ENCODE assay signal across 1 cellular context in the genomic region with DNA sequence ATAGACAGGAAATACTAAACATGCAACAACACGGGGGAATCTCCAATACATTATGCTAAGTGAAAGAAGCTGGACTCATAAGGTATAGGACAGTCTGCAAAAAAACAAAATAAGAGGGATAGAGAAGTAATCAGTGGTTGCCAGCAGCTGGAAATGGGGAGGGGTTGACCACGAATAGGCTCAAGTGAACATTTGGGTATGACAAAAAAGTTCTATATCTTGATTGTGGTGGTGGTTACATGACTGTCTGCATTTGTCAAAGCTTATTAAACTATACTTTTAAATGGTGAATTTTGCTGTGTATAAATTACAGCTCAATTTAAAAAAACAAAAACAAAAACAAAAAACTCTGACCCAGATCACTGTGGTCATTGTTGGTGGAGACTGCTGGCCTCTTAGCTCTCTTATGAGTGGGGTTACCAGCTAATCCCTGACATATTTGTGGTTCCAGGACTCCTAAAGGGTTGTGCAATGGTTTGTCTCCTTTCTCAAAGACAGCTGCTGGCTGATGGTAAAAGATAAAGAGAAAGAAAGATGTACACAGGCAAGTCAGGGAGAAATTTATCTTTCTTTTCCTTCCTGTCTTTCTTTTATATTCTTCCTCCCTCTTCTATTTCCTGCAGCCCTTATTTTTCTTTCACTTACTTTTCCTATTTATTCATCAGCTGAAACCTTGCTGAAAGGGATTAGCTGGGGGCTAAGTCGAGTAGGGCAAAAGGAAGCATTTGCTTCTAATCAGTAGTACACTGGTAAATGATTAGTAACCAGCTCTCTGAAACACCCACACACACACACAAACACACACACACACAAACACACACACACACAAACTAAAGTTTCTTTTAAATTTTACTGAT.
TF ChIP-seq lines count a peak whose summit lies in the region.

No MANE protein-coding gene starts in this region.

TF ChIP-seq in K562, 482 proteins besides CTCF, POLR2A, EP300 and RAD21 (continued from another document and continues in another):
- TF ChIP-seq, protein P1, sequence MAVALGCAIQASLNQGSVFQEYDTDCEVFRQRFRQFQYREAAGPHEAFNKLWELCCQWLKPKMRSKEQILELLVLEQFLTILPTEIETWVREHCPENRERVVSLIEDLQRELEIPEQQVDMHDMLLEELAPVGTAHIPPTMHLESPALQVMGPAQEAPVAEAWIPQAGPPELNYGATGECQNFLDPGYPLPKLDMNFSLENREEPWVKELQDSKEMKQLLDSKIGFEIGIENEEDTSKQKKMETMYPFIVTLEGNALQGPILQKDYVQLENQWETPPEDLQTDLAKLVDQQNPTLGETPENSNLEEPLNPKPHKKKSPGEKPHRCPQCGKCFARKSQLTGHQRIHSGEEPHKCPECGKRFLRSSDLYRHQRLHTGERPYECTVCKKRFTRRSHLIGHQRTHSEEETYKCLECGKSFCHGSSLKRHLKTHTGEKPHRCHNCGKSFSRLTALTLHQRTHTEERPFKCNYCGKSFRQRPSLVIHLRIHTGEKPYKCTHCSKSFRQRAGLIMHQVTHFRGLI (CRISPR knock-in tag; IDR thresholded peaks at IDR 0.05) = no peak
- 0 out of 2 replicates have a peak, but pooled peaks have one; percentile 39 for TF ChIP-seq ZNF766 (CRISPR knock-in tag; conservative IDR thresholded peaks at IDR 0.05)
- TF ChIP-seq C11orf30 (IDR thresholded peaks at IDR 0.05; ENCODE audit: low read depth) = no peak
- no peak for TF ChIP-seq ATF4 (CRISPR knock-in tag; IDR thresholded peaks at IDR 0.05)
- TF ChIP-seq RBM22 (IDR thresholded peaks at IDR 0.05; ENCODE audit: low read depth, low read length, poor library complexity, severe bottlenecking) = no peak
- no peak for TF ChIP-seq ZNF740 (CRISPR knock-in tag; IDR thresholded peaks at IDR 0.05)
- TF ChIP-seq ZNF740 (tag; IDR thresholded peaks at IDR 0.05) = no peak
- TF ChIP-seq MECOM (CRISPR knock-in tag; IDR thresholded peaks at IDR 0.05) = no peak
- TF ChIP-seq TSC22D4 (tag; IDR thresholded peaks at IDR 0.05) = no peak
- peak; percentile 77 for TF ChIP-seq SMARCA4 (IDR thresholded peaks at IDR 0.05)
- TF ChIP-seq GATA2 (CRISPR knock-in tag; IDR thresholded peaks at IDR 0.05) = peak; percentile 90
- TF ChIP-seq CBX8 (IDR thresholded peaks at IDR 0.05; ENCODE audit: borderline replicate concordance, extremely low read depth, low read depth, low read length, poor library complexity, severe bottlenecking) = no peak
- TF ChIP-seq MGA (IDR thresholded peaks at IDR 0.05) = no peak
- TF ChIP-seq SMARCA5 (IDR thresholded peaks at IDR 0.05) = no peak
- TF ChIP-seq MEIS2 (IDR thresholded peaks at IDR 0.05; ENCODE audit: partially characterized antibody) = peak; percentile 79
- TF ChIP-seq ARID1B (IDR thresholded peaks at IDR 0.05) = peak; percentile 86
- TF ChIP-seq, protein P2, sequence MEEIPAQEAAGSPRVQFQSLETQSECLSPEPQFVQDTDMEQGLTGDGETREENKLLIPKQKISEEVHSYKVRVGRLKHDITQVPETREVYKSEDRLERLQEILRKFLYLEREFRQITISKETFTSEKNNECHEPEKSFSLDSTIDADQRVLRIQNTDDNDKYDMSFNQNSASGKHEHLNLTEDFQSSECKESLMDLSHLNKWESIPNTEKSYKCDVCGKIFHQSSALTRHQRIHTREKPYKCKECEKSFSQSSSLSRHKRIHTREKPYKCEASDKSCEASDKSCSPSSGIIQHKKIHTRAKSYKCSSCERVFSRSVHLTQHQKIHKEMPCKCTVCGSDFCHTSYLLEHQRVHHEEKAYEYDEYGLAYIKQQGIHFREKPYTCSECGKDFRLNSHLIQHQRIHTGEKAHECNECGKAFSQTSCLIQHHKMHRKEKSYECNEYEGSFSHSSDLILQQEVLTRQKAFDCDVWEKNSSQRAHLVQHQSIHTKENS (CRISPR knock-in tag; IDR thresholded peaks at IDR 0.05) = no peak
- TF ChIP-seq ZNF232 (CRISPR knock-in tag; IDR thresholded peaks at IDR 0.05) = no peak
- TF ChIP-seq ZNF347 (CRISPR knock-in tag; IDR thresholded peaks at IDR 0.05; ENCODE audit: low read depth) = no peak
- no peak for TF ChIP-seq ZNF280B (CRISPR knock-in tag; IDR thresholded peaks at IDR 0.05)
- no peak for TF ChIP-seq ZNF253 (CRISPR knock-in tag; conservative IDR thresholded peaks at IDR 0.05)
- TF ChIP-seq, protein P3, sequence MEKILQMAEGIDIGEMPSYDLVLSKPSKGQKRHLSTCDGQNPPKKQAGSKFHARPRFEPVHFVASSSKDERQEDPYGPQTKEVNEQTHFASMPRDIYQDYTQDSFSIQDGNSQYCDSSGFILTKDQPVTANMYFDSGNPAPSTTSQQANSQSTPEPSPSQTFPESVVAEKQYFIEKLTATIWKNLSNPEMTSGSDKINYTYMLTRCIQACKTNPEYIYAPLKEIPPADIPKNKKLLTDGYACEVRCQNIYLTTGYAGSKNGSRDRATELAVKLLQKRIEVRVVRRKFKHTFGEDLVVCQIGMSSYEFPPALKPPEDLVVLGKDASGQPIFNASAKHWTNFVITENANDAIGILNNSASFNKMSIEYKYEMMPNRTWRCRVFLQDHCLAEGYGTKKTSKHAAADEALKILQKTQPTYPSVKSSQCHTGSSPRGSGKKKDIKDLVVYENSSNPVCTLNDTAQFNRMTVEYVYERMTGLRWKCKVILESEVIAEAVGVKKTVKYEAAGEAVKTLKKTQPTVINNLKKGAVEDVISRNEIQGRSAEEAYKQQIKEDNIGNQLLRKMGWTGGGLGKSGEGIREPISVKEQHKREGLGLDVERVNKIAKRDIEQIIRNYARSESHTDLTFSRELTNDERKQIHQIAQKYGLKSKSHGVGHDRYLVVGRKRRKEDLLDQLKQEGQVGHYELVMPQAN (IDR thresholded peaks at IDR 0.05; ENCODE audit: borderline replicate concordance) = no peak
- no peak for TF ChIP-seq NR1H2 (CRISPR knock-in tag; IDR thresholded peaks at IDR 0.05)
- TF ChIP-seq, protein P4, sequence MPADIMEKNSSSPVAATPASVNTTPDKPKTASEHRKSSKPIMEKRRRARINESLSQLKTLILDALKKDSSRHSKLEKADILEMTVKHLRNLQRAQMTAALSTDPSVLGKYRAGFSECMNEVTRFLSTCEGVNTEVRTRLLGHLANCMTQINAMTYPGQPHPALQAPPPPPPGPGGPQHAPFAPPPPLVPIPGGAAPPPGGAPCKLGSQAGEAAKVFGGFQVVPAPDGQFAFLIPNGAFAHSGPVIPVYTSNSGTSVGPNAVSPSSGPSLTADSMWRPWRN (IDR thresholded peaks at IDR 0.05; ENCODE audit: low read depth) = peak; percentile 49; the same call in 1 of the 2 replicates
- peak; percentile 86 for TF ChIP-seq TEAD4 (IDR thresholded peaks at IDR 0.05; ENCODE audit: low read length)
- TF ChIP-seq TEAD4 (CRISPR knock-in tag; IDR thresholded peaks at IDR 0.05; ENCODE audit: borderline replicate concordance) = no peak
- TF ChIP-seq ZC3H11A (IDR thresholded peaks at IDR 0.05; ENCODE audit: low read depth, low read length) = no peak
- no peak for TF ChIP-seq GABPB2 (CRISPR knock-in tag; conservative IDR thresholded peaks at IDR 0.05)
- TF ChIP-seq FOXO4 (CRISPR knock-in tag; IDR thresholded peaks at IDR 0.05) = no peak
- TF ChIP-seq YBX1 (IDR thresholded peaks at IDR 0.05) = no peak
- TF ChIP-seq SAP30 (IDR thresholded peaks at IDR 0.05; ENCODE audit: borderline replicate concordance, insufficient read depth, low read depth, low read length, poor library complexity, severe bottlenecking) = no peak
